In the genomic region with DNA sequence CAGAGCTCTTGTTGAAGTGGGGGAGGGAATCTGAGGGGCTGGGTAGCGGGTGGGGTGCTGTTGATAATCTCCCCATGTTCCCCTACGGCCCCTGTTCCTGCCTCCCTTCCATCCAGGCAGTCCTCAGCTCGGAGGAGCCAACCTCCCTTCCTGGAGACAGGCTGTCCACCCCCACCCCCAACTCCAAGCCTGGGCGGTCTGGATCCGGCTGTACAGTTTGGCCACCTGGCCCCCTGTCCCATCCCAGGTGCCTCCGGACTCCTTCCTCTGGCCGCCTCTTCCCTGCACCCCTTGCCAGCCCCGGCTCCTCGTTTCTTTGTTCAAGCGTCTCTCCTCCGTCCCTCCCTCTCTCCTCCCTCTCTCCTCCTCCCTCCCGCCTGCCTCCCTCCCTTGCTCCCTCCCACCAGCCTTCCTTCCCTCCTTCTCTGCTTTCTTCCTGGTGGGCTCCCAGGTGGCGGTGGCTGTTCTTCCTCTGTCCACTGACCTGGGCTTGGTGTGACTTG, we compare ENCODE assay signal across 1 cellular context.
TF ChIP-seq lines count a peak whose summit lies in the region.

No MANE protein-coding gene starts in this region.

TF ChIP-seq in K562, 482 proteins besides CTCF, POLR2A, EP300 and RAD21:
- TF ChIP-seq PHF8 (IDR thresholded peaks at IDR 0.05; ENCODE audit: borderline replicate concordance, low read length), result peak; percentile 27; the same call in 1 of the 2 replicates
- TF ChIP-seq NFATC3 (IDR thresholded peaks at IDR 0.05), result no peak
- peak; percentile 65; the same call in 1 of the 2 replicates for TF ChIP-seq ZNF263 (CRISPR knock-in tag; IDR thresholded peaks at IDR 0.05; ENCODE audit: borderline replicate concordance)
- no peak for TF ChIP-seq FOXA3 (CRISPR knock-in tag; conservative IDR thresholded peaks at IDR 0.05 in 1 of 2, IDR thresholded peaks at IDR 0.05 in 1 of 2)
- peak; percentile 74 for TF ChIP-seq ZFP36 (IDR thresholded peaks at IDR 0.05; ENCODE audit: low read depth, low read length, partially characterized antibody)
- no peak for TF ChIP-seq NCOR1 (IDR thresholded peaks at IDR 0.05)
- TF ChIP-seq, protein P1, sequence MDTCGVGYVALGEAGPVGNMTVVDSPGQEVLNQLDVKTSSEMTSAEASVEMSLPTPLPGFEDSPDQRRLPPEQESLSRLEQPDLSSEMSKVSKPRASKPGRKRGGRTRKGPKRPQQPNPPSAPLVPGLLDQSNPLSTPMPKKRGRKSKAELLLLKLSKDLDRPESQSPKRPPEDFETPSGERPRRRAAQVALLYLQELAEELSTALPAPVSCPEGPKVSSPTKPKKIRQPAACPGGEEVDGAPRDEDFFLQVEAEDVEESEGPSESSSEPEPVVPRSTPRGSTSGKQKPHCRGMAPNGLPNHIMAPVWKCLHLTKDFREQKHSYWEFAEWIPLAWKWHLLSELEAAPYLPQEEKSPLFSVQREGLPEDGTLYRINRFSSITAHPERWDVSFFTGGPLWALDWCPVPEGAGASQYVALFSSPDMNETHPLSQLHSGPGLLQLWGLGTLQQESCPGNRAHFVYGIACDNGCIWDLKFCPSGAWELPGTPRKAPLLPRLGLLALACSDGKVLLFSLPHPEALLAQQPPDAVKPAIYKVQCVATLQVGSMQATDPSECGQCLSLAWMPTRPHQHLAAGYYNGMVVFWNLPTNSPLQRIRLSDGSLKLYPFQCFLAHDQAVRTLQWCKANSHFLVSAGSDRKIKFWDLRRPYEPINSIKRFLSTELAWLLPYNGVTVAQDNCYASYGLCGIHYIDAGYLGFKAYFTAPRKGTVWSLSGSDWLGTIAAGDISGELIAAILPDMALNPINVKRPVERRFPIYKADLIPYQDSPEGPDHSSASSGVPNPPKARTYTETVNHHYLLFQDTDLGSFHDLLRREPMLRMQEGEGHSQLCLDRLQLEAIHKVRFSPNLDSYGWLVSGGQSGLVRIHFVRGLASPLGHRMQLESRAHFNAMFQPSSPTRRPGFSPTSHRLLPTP (IDR thresholded peaks at IDR 0.05; ENCODE audit: borderline replicate concordance, extremely low read depth, insufficient read length), result no peak
- peak; percentile 19 for TF ChIP-seq RBBP5 (IDR thresholded peaks at IDR 0.05; ENCODE audit: borderline replicate concordance, insufficient read depth, low read length, poor library complexity, severe bottlenecking)
